Comparison of ENCODE assay signal across 8 cellular contexts in the genomic region with DNA sequence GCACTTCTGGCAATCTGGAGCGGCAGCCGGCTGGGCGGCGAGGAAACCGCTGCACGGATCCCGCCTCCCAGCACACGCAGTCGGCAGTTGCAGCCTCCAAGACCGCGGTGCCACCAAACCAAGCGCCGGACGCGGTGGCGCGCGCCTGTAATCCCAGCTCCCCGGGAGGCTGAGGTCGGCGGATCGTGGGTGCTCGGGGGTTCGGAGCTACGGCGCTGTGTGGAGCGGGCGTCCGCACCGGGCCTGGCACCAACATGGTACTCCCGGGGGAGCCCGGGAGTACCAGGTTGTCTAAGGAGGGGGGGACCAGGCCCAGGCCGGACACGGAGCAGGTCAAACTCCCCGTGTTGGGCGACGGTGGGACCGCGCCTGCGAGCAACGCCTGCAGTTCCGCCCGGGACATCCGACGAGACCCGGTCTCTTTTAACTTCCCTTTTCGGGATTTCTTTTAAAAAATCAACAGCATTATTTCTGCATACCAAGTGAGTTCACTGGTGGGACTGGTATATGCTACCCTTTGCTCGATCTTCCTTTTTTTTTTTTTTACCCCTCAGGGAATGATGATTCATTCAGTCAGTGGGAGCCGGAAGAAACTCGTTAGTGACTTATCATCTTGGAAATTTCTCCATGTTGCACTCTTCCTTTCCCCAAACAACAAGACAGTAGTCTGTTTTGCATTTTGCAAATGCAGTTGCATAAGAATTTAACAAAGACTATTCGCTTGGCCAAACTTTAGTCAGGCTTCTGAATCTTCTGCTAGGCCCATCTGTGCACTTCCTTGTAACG. TPM values are rescaled to one million over a fixed set of nuclear protein-coding genes. Genes with fewer than 3 reads are reported as not detected.
DNase-seq lines count a peak whose midpoint lies in the region; ATAC-seq and TF ChIP-seq lines count a peak whose summit lies in the region.

No MANE protein-coding gene starts in this region.

- H3K27me3 ChIP-seq in Panc1 (ENCODE audit: control insufficient read depth, insufficient read depth, low read length) (no peaks in the 10 kb centered on the region), mononuclear cell (ENCODE audit: insufficient read depth, low read length) (peaks cover 11% of the 10 kb centered on the region)

- BruUV-seq in Calu3 (replicated peaks; lab: Mats Ljungman, UMichigan): no TSS peak
- BruUV-seq in Panc1 (replicated peaks; lab: Mats Ljungman, UMichigan): no TSS peak

- in situ Hi-C loops in Panc1 (cut with HindIII; ENCODE audit: low pct_unique_long_range_greater_than_20kb, low sequenced_read_pairs): no loop called here

- TF ChIP-seq CTCF in Calu3 (IDR thresholded peaks at IDR 0.05; ENCODE audit: unreplicated experiment): no peak
- TF ChIP-seq CTCF in Panc1 (IDR thresholded peaks at IDR 0.05): no peak
- no peak for TF ChIP-seq CTCF in choroid plexus epithelial cell (conservative IDR thresholded peaks at IDR 0.05; ENCODE audit: low read depth, low read length)

- peak; percentile 67 for ATAC-seq in Panc1
- ATAC-seq in GM21529 (IDR thresholded peaks at IDR 0.05; ENCODE audit: unreplicated experiment): no peak
- no peak for ATAC-seq in HG03045 (IDR thresholded peaks at IDR 0.05; ENCODE audit: unreplicated experiment)

- no peaks in the 10 kb centered on the region for H3K27me3 Mint-ChIP-seq in Calu3 (ENCODE audit: unreplicated experiment)

- H3K36me3 Mint-ChIP-seq in Calu3 (ENCODE audit: insufficient read depth, unreplicated experiment): peaks cover 25% of the 10 kb centered on the region

- DNase-seq in Calu3 (no peak), Panc1 (ENCODE audit: low read depth, low spot score) (no peak), choroid plexus epithelial cell (ENCODE audit: low read depth) (peak; percentile 68), NCI-H2227 treated with DMSO at 0.1 percent for 48 hours (lab: John Stamatoyannopoulos, UW) (no peak), NCI-H2107 treated with DMSO at 0.1 percent for 48 hours (lab: John Stamatoyannopoulos, UW; ENCODE audit: unreplicated experiment) (no peak)

- peaks cover 27% of the 10 kb centered on the region for H3K4me1 ChIP-seq in Panc1 (ENCODE audit: control insufficient read depth, insufficient read depth, low read length)
- peaks cover 29% of the 10 kb centered on the region for H3K4me1 ChIP-seq in mononuclear cell (ENCODE audit: insufficient read depth, low read length)

- peak overlapping the region; percentile 2 for H3K27ac Mint-ChIP-seq in Calu3 (ENCODE audit: unreplicated experiment)

- CTCF ChIA-PET in Calu3 (lab: Charles Lee) (no interaction called here), Panc1 (lab: Charles Lee) (no interaction called here)

- H3K9me3 ChIP-seq in Panc1 (ENCODE audit: control insufficient read depth, insufficient read depth, low read depth, low read length): no peaks in the 10 kb centered on the region
- H3K9me3 ChIP-seq in mononuclear cell (ENCODE audit: low read depth, low read length): no peaks in the 10 kb centered on the region

- H3K4me3 ChIP-seq in Panc1 (ENCODE audit: low read depth in 2 of 2, low read length in 2 of 2) (peak overlapping the region; percentile 30 to 49), choroid plexus epithelial cell (ENCODE audit: low read depth, low read length) (peak overlapping the region; percentile 63), mononuclear cell (ENCODE audit: low read length) (peak overlapping the region; percentile 32)

- no peak overlapping the region for H3K4me3 Mint-ChIP-seq in Calu3 (ENCODE audit: low read depth, unreplicated experiment)

- no peaks in the 10 kb centered on the region for H3K36me3 ChIP-seq in Panc1 (ENCODE audit: control insufficient read depth, insufficient read depth, low read length)

- H3K27ac ChIP-seq in Panc1 (ENCODE audit: low read length): peak overlapping the region; percentile 97

- POLR2A ChIA-PET in Panc1 (lab: Charles Lee): no interaction called here

- intact Hi-C loops in Calu3 (cut with micrococcal nuclease; ENCODE audit: unreplicated experiment): no loop called here
- intact Hi-C loops in Panc1 (cut with micrococcal nuclease; ENCODE audit: unreplicated experiment): no loop called here

- H3K9me3 Mint-ChIP-seq in Calu3 (ENCODE audit: low read depth, unreplicated experiment): no peaks in the 10 kb centered on the region

- H3K4me1 Mint-ChIP-seq in Calu3 (ENCODE audit: low read depth, unreplicated experiment): peaks cover 28% of the 10 kb centered on the region

RNA-seq across cellular contexts. Expression of a gene that starts 27.6 kb away (rescaled TPM):
- total RNA-seq in Calu3 (2022): 1.4 and 2.2 TPM in 2 replicates
- 0.39 TPM for total RNA-seq in Panc1 (2021; ENCODE audit: unreplicated experiment)
- polyA plus RNA-seq in Panc1 (2012; ENCODE audit: insufficient read length): 0.29 TPM
- 0.10 TPM for total RNA-seq in mononuclear cell

RNA-seq across cellular contexts. Expression of a gene that starts 53.8 kb away (rescaled TPM):
- total RNA-seq in Calu3 (2022) (85.8 and 91.6 TPM in 2 replicates), Panc1 (2021; ENCODE audit: unreplicated experiment) (53.0 TPM), mononuclear cell (18.5 TPM)
- 42.6 TPM for polyA plus RNA-seq in Panc1 (2012; ENCODE audit: insufficient read length)
